ENCODE assay signal across 36 cellular contexts in genomic region chr1:38648417-38648816, GRCh38.
"Had no signal": no experiment of that assay in that cellular context is flagged by ENCODE, and none has a peak within 500 bp of the region (broad histone marks: within the 10 kb centered on the region; RNA-seq: fewer than 3 reads in every experiment).

No MANE protein-coding gene starts in this region.

- H3K27me3 Mint-ChIP-seq: activated CD4-positive, alpha-beta T cell treated with anti-CD3 and anti-CD28 coated beads, Interleukin-2, amount 10 ng/mL, durations not matched to agents 24 days and 14 days had no signal

- H3K4me3 Mint-ChIP-seq: activated B cell treated with CpG ODN at 0.5 μM for 24 hours; activated CD4-positive, alpha-beta memory T cell treated with anti-CD3 and anti-CD28 coated beads for 36 hours; activated CD4-positive, alpha-beta T cell treated with anti-CD3 and anti-CD28 coated beads, Interleukin-2, amount 10 ng/mL, durations not matched to agents 24 days and 14 days; activated CD8-positive, alpha-beta T cell treated with anti-CD3 and anti-CD28 coated beads for 36 hours; activated naive CD4-positive, alpha-beta T cell treated with anti-CD3 and anti-CD28 coated beads, Interleukin-2, amount 10 ng/mL, durations not matched to agents 7 days and 5 days; activated naive CD4-positive, alpha-beta T cell treated with anti-CD3 and anti-CD28 coated beads, Interleukin-2, amount 50 U/mL, for 24 hours; activated naive CD8-positive, alpha-beta T cell; activated naive CD8-positive, alpha-beta T cell treated with anti-CD3 and anti-CD28 coated beads, Interleukin-2, amount 10 ng/mL, durations not matched to agents 7 days and 5 days; activated naive CD8-positive, alpha-beta T cell treated with anti-CD3 and anti-CD28 coated beads, Interleukin-2, amount 50 U/mL, for 24 hours; activated T-cell treated with anti-CD3 and anti-CD28 coated beads, Interleukin-2, amount 50 U/mL, for 4 hours; activated T-cell treated with anti-CD3 and anti-CD28 coated beads, Interleukin-2, amount 50 U/mL, for 72 hours; activated T-helper 1 cell treated with anti-CD3 and anti-CD28 coated beads, Interleukin-12 subunit alpha, Interleukin-12 subunit beta, Interleukin-2, Interleukin-4 antibody, amounts not matched to agents 30 ng/mL and 10 ng/mL and 1 ng/mL, durations not matched to agents 14 hours and 24 hours and 36 hours; brain; central memory CD8-positive, alpha-beta T cell; T-cell; T-helper 17 cell had no signal

- H3K27ac Mint-ChIP-seq: activated B cell treated with CpG ODN at 0.5 μM for 24 hours; activated CD4-positive, alpha-beta memory T cell treated with anti-CD3 and anti-CD28 coated beads for 36 hours; activated CD4-positive, alpha-beta T cell treated with anti-CD3 and anti-CD28 coated beads, Interleukin-2, amount 10 ng/mL, durations not matched to agents 24 days and 14 days; activated CD8-positive, alpha-beta T cell treated with anti-CD3 and anti-CD28 coated beads for 36 hours; activated naive CD4-positive, alpha-beta T cell treated with anti-CD3 and anti-CD28 coated beads, Interleukin-2, amount 10 ng/mL, durations not matched to agents 7 days and 5 days; activated naive CD4-positive, alpha-beta T cell treated with anti-CD3 and anti-CD28 coated beads, Interleukin-2, amount 50 U/mL, for 24 hours; activated naive CD8-positive, alpha-beta T cell; activated naive CD8-positive, alpha-beta T cell treated with anti-CD3 and anti-CD28 coated beads, Interleukin-2, amount 10 ng/mL, durations not matched to agents 7 days and 5 days; activated naive CD8-positive, alpha-beta T cell treated with anti-CD3 and anti-CD28 coated beads, Interleukin-2, amount 50 U/mL, for 24 hours; activated T-cell treated with anti-CD3 and anti-CD28 coated beads, Interleukin-2, amount 50 U/mL, for 72 hours; activated T-helper 1 cell treated with anti-CD3 and anti-CD28 coated beads, Interleukin-12 subunit alpha, Interleukin-12 subunit beta, Interleukin-2, Interleukin-4 antibody, amounts not matched to agents 30 ng/mL and 10 ng/mL and 1 ng/mL, durations not matched to agents 14 hours and 24 hours and 36 hours; activated T-helper 2 cell treated with anti-CD3 and anti-CD28 coated beads, Interferon-gamma antibody, Interleukin-2, Interleukin-4, amounts not matched to agents 10 μg/mL and 5 μg/mL and 100 μg/mL, durations not matched to agents 14 hours and 24 hours and 36 hours; brain; T-cell; T-helper 17 cell had no signal

- DNase-seq: activated B cell treated with CpG ODN at 0.5 μM for 24 hours; activated CD4-positive, alpha-beta memory T cell treated with anti-CD3 and anti-CD28 coated beads for 36 hours; activated CD4-positive, alpha-beta T cell treated with anti-CD3 and anti-CD28 coated beads for 4 hours; activated CD4-positive, alpha-beta T cell treated with anti-CD3 and anti-CD28 coated beads, Interleukin-2, amount 10 ng/mL, durations not matched to agents 24 days and 14 days; activated CD4-positive, alpha-beta T cell treated with anti-CD3 and anti-CD28 coated beads, Interleukin-2, amount 50 U/mL, for 1 hour; activated CD4-positive, alpha-beta T cell treated with anti-CD3 and anti-CD28 coated beads, Interleukin-2, amount 50 U/mL, for 4 hours; activated CD4-positive, CD25-positive, alpha-beta regulatory T cell treated with anti-CD3 and anti-CD28 coated beads, Interleukin-2, amount 50 U/mL, for 72 hours; activated CD8-positive, alpha-beta memory T cell treated with anti-CD3 and anti-CD28 coated beads, Interleukin-2, amount 50 U/mL, for 4 hours; activated CD8-positive, alpha-beta T cell treated with anti-CD3 and anti-CD28 coated beads for 36 hours; activated effector memory CD4-positive, alpha-beta T cell treated with Interleukin-2 at 50 U/mL for 16 hours; activated gamma-delta T cell; activated naive CD4-positive, alpha-beta T cell treated with anti-CD3 and anti-CD28 coated beads, Interleukin-2, amount 10 ng/mL, durations not matched to agents 7 days and 5 days; activated naive CD4-positive, alpha-beta T cell treated with Interleukin-2 at 50 U/mL for 16 hours; activated naive CD8-positive, alpha-beta T cell treated with anti-CD3 and anti-CD28 coated beads, Interleukin-2, amount 10 ng/mL, durations not matched to agents 7 days and 5 days; activated naive CD8-positive, alpha-beta T cell treated with anti-CD3 and anti-CD28 coated beads, Interleukin-2, amount 50 U/mL, for 24 hours; activated T-cell treated with anti-CD3 and anti-CD28 coated beads for 4 hours; activated T-cell treated with anti-CD3 and anti-CD28 coated beads, Interleukin-2, amount 50 U/mL, for 1 hour; activated T-cell treated with anti-CD3 and anti-CD28 coated beads, Interleukin-2, amount 50 U/mL, for 4 hours; activated T-cell treated with anti-CD3 and anti-CD28 coated beads, Interleukin-2, amount 50 U/mL, for 72 hours; amygdala; anterior cingulate cortex; caudate nucleus; T-cell; T-helper 17 cell; T1000 had no signal

- H3K36me3 Mint-ChIP-seq: activated CD4-positive, alpha-beta memory T cell treated with anti-CD3 and anti-CD28 coated beads for 36 hours; activated naive CD4-positive, alpha-beta T cell treated with anti-CD3 and anti-CD28 coated beads, Interleukin-2, amount 10 ng/mL, durations not matched to agents 7 days and 5 days; activated naive CD4-positive, alpha-beta T cell treated with anti-CD3 and anti-CD28 coated beads, Interleukin-2, amount 50 U/mL, for 24 hours; activated naive CD8-positive, alpha-beta T cell; activated naive CD8-positive, alpha-beta T cell treated with anti-CD3 and anti-CD28 coated beads, Interleukin-2, amount 10 ng/mL, durations not matched to agents 7 days and 5 days; brain; T-cell had no signal

- H3K9me3 ChIP-seq: ascending aorta had no signal

- H3K9me3 Mint-ChIP-seq: activated B cell treated with CpG ODN at 0.5 μM for 24 hours; activated CD4-positive, alpha-beta memory T cell treated with anti-CD3 and anti-CD28 coated beads for 36 hours; activated CD4-positive, alpha-beta T cell treated with anti-CD3 and anti-CD28 coated beads, Interleukin-2, amount 10 ng/mL, durations not matched to agents 24 days and 14 days; activated CD8-positive, alpha-beta T cell treated with anti-CD3 and anti-CD28 coated beads for 36 hours; activated naive CD4-positive, alpha-beta T cell treated with anti-CD3 and anti-CD28 coated beads, Interleukin-2, amount 10 ng/mL, durations not matched to agents 7 days and 5 days; activated naive CD4-positive, alpha-beta T cell treated with anti-CD3 and anti-CD28 coated beads, Interleukin-2, amount 50 U/mL, for 24 hours; activated naive CD8-positive, alpha-beta T cell treated with anti-CD3 and anti-CD28 coated beads, Interleukin-2, amount 50 U/mL, for 24 hours; activated T-cell treated with anti-CD3 and anti-CD28 coated beads, Interleukin-2, amount 50 U/mL, for 4 hours; activated T-helper 1 cell treated with anti-CD3 and anti-CD28 coated beads, Interleukin-12 subunit alpha, Interleukin-12 subunit beta, Interleukin-2, Interleukin-4 antibody, amounts not matched to agents 30 ng/mL and 10 ng/mL and 1 ng/mL, durations not matched to agents 14 hours and 24 hours and 36 hours; activated T-helper 2 cell treated with anti-CD3 and anti-CD28 coated beads, Interferon-gamma antibody, Interleukin-2, Interleukin-4, amounts not matched to agents 10 μg/mL and 5 μg/mL and 100 μg/mL, durations not matched to agents 14 hours and 24 hours and 36 hours; central memory CD8-positive, alpha-beta T cell; T-cell had no signal

- H3K27me3 ChIP-seq: ascending aorta, cardiac muscle cell had no signal

- ATAC-seq: activated CD8-positive, alpha-beta T cell treated with anti-CD3 and anti-CD28 coated beads for 36 hours; activated naive CD8-positive, alpha-beta T cell treated with anti-CD3 and anti-CD28 coated beads, Interleukin-2, amount 50 U/mL, for 24 hours; activated T-cell treated with anti-CD3 and anti-CD28 coated beads, Interleukin-2, amount 50 U/mL, for 4 hours; activated T-cell treated with anti-CD3 and anti-CD28 coated beads, Interleukin-2, amount 50 U/mL, for 72 hours; T-cell; T-helper 17 cell had no signal

- H3K36me3 ChIP-seq: ascending aorta, cardiac muscle cell had no signal

- H3K4me3 ChIP-seq: ascending aorta, cardiac muscle cell had no signal

- H3K4me1 Mint-ChIP-seq: activated B cell treated with CpG ODN at 0.5 μM for 24 hours; activated CD4-positive, alpha-beta T cell treated with anti-CD3 and anti-CD28 coated beads, Interleukin-2, amount 10 ng/mL, durations not matched to agents 24 days and 14 days; activated naive CD4-positive, alpha-beta T cell treated with anti-CD3 and anti-CD28 coated beads, Interleukin-2, amount 10 ng/mL, durations not matched to agents 7 days and 5 days; activated naive CD4-positive, alpha-beta T cell treated with anti-CD3 and anti-CD28 coated beads, Interleukin-2, amount 50 U/mL, for 24 hours; activated naive CD8-positive, alpha-beta T cell treated with anti-CD3 and anti-CD28 coated beads, Interleukin-2, amount 10 ng/mL, durations not matched to agents 7 days and 5 days; activated naive CD8-positive, alpha-beta T cell treated with anti-CD3 and anti-CD28 coated beads, Interleukin-2, amount 50 U/mL, for 24 hours; brain; central memory CD8-positive, alpha-beta T cell; T-cell had no signal

- FAIRE-seq: bronchial epithelial cell, TTC549 had no signal

- H3K27ac ChIP-seq: ascending aorta, cardiac muscle cell, VCaP had no signal

- H3K4me1 ChIP-seq: ascending aorta had no signal
